27 cellular contexts compared by ENCODE assay signal in the genomic region with DNA sequence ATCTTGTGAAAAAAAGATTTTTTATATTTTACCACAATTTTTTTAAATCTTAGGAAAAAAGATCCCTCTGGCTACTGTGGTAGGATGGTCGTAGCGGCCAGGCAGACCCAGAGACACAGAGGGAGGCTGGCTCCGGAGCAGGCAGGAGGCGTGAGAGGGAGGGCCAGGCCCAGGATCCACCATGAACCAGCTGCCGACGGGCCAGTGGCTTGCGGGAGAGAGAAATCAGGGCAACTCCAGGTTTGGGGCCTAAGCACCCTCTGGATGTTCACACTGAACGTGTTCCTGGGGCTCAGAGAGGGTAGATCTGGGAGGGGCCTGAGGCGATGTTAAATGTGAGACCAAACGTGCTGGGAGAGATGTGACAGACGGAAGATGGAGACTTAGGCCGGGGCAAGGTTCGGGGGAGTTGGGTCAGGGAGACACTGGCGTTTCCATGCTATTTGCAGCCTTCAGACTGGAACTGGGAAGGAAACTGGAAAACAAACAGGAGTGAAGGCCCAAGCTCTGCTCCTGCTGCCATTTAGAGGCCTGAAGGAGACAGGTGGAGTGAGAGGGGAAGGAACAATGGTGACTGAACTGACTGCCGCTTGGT. TPM values are rescaled to one million over a fixed set of nuclear protein-coding genes. Genes with fewer than 3 reads are reported as not detected.
DNase-seq lines count a peak whose midpoint lies in the region; ATAC-seq, FAIRE-seq and TF ChIP-seq lines count a peak whose summit lies in the region.
"Had no signal": no experiment of that assay in that cellular context is flagged by ENCODE, and none has a peak within 500 bp of the region (broad histone marks: within the 10 kb centered on the region; RNA-seq: fewer than 3 reads in every experiment).

No MANE protein-coding gene starts in this region.

- H4K20me1 ChIP-seq in K562 (replicated peaks; ENCODE audit: control insufficient read depth, insufficient read depth, low read length) = no peaks in the 10 kb centered on the region

- no peak for FAIRE-seq in K562 (lab: Jason Lieb, UNC)
- FAIRE-seq in small intestine (lab: Jason Lieb, UNC) = no peak
- FAIRE-seq: TTC549 had no signal

- POLR2A ChIA-PET in CD4-positive, alpha-beta T cell (lab: Charles Lee) = no interaction called here
- POLR2A ChIA-PET in K562 (lab: Yijun Ruan, JAX) = interaction anchor here (1.9 kb wide), 1 partner anchor 18 kb away, joined by 5 read pairs; no protein-coding TSS in a partner anchor

- TF ChIP-seq POLR2A in K562 (conservative IDR thresholded peaks at IDR 0.05) = no peak

- no peak overlapping the region for H3K27ac ChIP-seq in CD4-positive, alpha-beta T cell (ENCODE audit: low read depth, low read length)
- H3K27ac ChIP-seq in K562 (ENCODE audit: extremely low read depth, low read depth, low read length) = no peak overlapping the region; the same call in 2 of the 3 replicates
- peak overlapping the region in 1 of 2 donors; percentile 33 for H3K27ac ChIP-seq in small intestine (ENCODE audit: low read depth in 1 of 2, low read length in 1 of 2)
- H3K27ac ChIP-seq: esophagus squamous epithelium, SJSA1 had no signal

- no TSS peak for BruUV-seq in K562 (replicated peaks; lab: Mats Ljungman, UMichigan)

- H3K4me2 ChIP-seq in K562 (ENCODE audit: insufficient read depth, low read length) = no peak overlapping the region

- DNase-seq in CD4-positive, alpha-beta T cell = no peak
- DNase-seq in K562 (ENCODE audit: extremely low read depth in 1 of 4, low spot score in 3 of 4) (no peak), mucosa of descending colon (peak in 2 of 3 donors; percentile 37 to 47), small intestine (peak; percentile 30), cardiac septum (ENCODE audit: low spot score) (no peak), NCI-H2107 treated with DMSO at 0.1 percent for 48 hours (lab: John Stamatoyannopoulos, UW; ENCODE audit: unreplicated experiment) (no peak), SW480 (ENCODE audit: low spot score) (no peak), COLO829 (ENCODE audit: low spot score) (no peak)
- DNase-seq: activated CD4-positive, alpha-beta memory T cell treated with anti-CD3 and anti-CD28 coated beads, Interleukin-2, amount 10 ng/mL, durations not matched to agents 7 days and 5 days; activated CD4-positive, CD25-positive, alpha-beta regulatory T cell treated with anti-CD3 and anti-CD28 coated beads, Interleukin-2, amount 50 U/mL, for 72 hours; activated CD8-positive, alpha-beta memory T cell treated with anti-CD3 and anti-CD28 coated beads, Interleukin-2, amount 50 U/mL, for 48 hours; activated naive CD8-positive, alpha-beta T cell treated with anti-CD3 and anti-CD28 coated beads for 36 hours; esophagus squamous epithelium; foreskin melanocyte; left cardiac atrium; NCI-H187; occipital lobe; RPMI8226; stimulated activated CD4-positive, alpha-beta T cell treated with anti-CD3 and anti-CD28 coated beads, Interleukin-1b, Interleukin-23, amount 100 ng/mL, for 48 hours; stimulated activated CD8-positive, alpha-beta memory T cell treated with anti-CD3 and anti-CD28 coated beads, Interleukin-4, amount 100 ng/mL, for 48 hours had no signal

- ATAC-seq in CD4-positive, alpha-beta T cell (ENCODE audit: poor library complexity) = no peak
- ATAC-seq in K562 = no peak
- no peak for ATAC-seq in mucosa of descending colon
- ATAC-seq: left cardiac atrium had no signal

- H3K27me3 Mint-ChIP-seq in CD4-positive, alpha-beta T cell = no peaks in the 10 kb centered on the region
- H3K27me3 Mint-ChIP-seq: activated CD4-positive, alpha-beta memory T cell treated with anti-CD3 and anti-CD28 coated beads, Interleukin-2, amount 10 ng/mL, durations not matched to agents 7 days and 5 days; activated naive CD8-positive, alpha-beta T cell treated with anti-CD3 and anti-CD28 coated beads for 36 hours had no signal

- no peak for TF ChIP-seq CTCF in CD4-positive, alpha-beta T cell (IDR thresholded peaks at IDR 0.05)
- no peak for TF ChIP-seq CTCF in K562 (IDR thresholded peaks at IDR 0.05 in 2 of 3, conservative IDR thresholded peaks at IDR 0.05 in 1 of 3; ENCODE audit: insufficient read depth in 2 of 3, low read depth in 1 of 3, low read length in 3 of 3)
- no peak for TF ChIP-seq CTCF in mucosa of descending colon (IDR thresholded peaks at IDR 0.05)

- CTCF ChIA-PET in CD4-positive, alpha-beta T cell (lab: Charles Lee) = no interaction called here
- CTCF ChIA-PET in K562 (lab: Yijun Ruan, JAX; ENCODE audit: low intra/inter-chr PET ratio) = no interaction called here

- peaks cover 18% of the 10 kb centered on the region for H3K4me1 Mint-ChIP-seq in CD4-positive, alpha-beta T cell (ENCODE audit: low read depth)

- no peaks in the 10 kb centered on the region for H3K36me3 ChIP-seq in K562 (ENCODE audit: control insufficient read depth, insufficient read depth, low read length)
- no peaks in the 10 kb centered on the region for H3K36me3 ChIP-seq in mucosa of descending colon (ENCODE audit: low read depth)
- no peaks in the 10 kb centered on the region for H3K36me3 ChIP-seq in small intestine (ENCODE audit: control insufficient read depth in 2 of 2, insufficient read depth in 2 of 2, low read length in 2 of 2)
- H3K36me3 ChIP-seq: esophagus squamous epithelium, SJSA1 had no signal

- in situ Hi-C loops in K562 (cut with MboI) = no loop called here

- H3K36me3 Mint-ChIP-seq in CD4-positive, alpha-beta T cell (ENCODE audit: low read depth) = peaks cover 5% of the 10 kb centered on the region
- H3K36me3 Mint-ChIP-seq: activated naive CD8-positive, alpha-beta T cell treated with anti-CD3 and anti-CD28 coated beads for 36 hours had no signal

- intact Hi-C loops in CD4-positive, alpha-beta T cell (cut with DNase I, micrococcal nuclease) = no loop called here
- intact Hi-C loops in K562 (cut with micrococcal nuclease) (no loop called here), mucosa of descending colon (cut with DNase I, micrococcal nuclease) (no loop called here), cardiac septum (cut with DNase I) (no loop called here)

- H3K9me1 ChIP-seq in K562 (ENCODE audit: control insufficient read depth, insufficient read depth, low read length) = no peaks in the 10 kb centered on the region

- peak overlapping the region in 1 of 2 experiments; percentile 39; a peak in 1 of 4 replicates for H3K9ac ChIP-seq in K562 (ENCODE audit: insufficient read depth in 1 of 2, low read depth in 2 of 2, low read length in 2 of 2)

- no peaks in the 10 kb centered on the region for H3K9me3 ChIP-seq in CD4-positive, alpha-beta T cell (ENCODE audit: control insufficient read depth, low read length)
- H3K9me3 ChIP-seq in K562 (replicated peaks; ENCODE audit: control insufficient read depth, insufficient read depth, low read depth, low read length) (no peaks in the 10 kb centered on the region), mucosa of descending colon (no peaks in the 10 kb centered on the region), small intestine (ENCODE audit: control insufficient read depth, low read depth) (no peaks in the 10 kb centered on the region)
- H3K9me3 ChIP-seq: esophagus squamous epithelium, SJSA1, upper lobe of left lung had no signal

- no peak for TF ChIP-seq EP300 in K562 (IDR thresholded peaks at IDR 0.05; ENCODE audit: low read length)

- TF ChIP-seq RAD21 in K562 (CRISPR knock-in tag; conservative IDR thresholded peaks at IDR 0.05 in 1 of 2, IDR thresholded peaks at IDR 0.05 in 1 of 2) = no peak

- H3K27me3 ChIP-seq in CD4-positive, alpha-beta T cell (ENCODE audit: control insufficient read depth, insufficient read depth, low read length) = no peaks in the 10 kb centered on the region
- H3K27me3 ChIP-seq in K562 (ENCODE audit: control insufficient read depth in 2 of 2, insufficient read depth in 2 of 2, low read length in 2 of 2) (no peaks in the 10 kb centered on the region), small intestine (ENCODE audit: control insufficient read depth in 2 of 2, insufficient read depth in 2 of 2, low read length in 2 of 2) (no peaks in the 10 kb centered on the region)
- H3K27me3 ChIP-seq: esophagus squamous epithelium, SJSA1, upper lobe of left lung had no signal

- H3K4me3 ChIP-seq in K562 = no peak overlapping the region
- H3K4me3 ChIP-seq in mucosa of descending colon = no peak overlapping the region
- H3K4me3 ChIP-seq in small intestine (ENCODE audit: low read depth in 1 of 2, low read length in 2 of 2) = peak overlapping the region in 1 of 2 donors; percentile 68
- H3K4me3 ChIP-seq: esophagus squamous epithelium, SJSA1, upper lobe of left lung had no signal

- peak overlapping the region; percentile 47 for H3K27ac Mint-ChIP-seq in CD4-positive, alpha-beta T cell
- H3K27ac Mint-ChIP-seq: activated CD4-positive, alpha-beta memory T cell treated with anti-CD3 and anti-CD28 coated beads, Interleukin-2, amount 10 ng/mL, durations not matched to agents 7 days and 5 days; activated naive CD8-positive, alpha-beta T cell treated with anti-CD3 and anti-CD28 coated beads for 36 hours; B cell had no signal

- no peak overlapping the region for H3K4me3 Mint-ChIP-seq in CD4-positive, alpha-beta T cell
- H3K4me3 Mint-ChIP-seq: activated CD4-positive, alpha-beta memory T cell treated with anti-CD3 and anti-CD28 coated beads, Interleukin-2, amount 10 ng/mL, durations not matched to agents 7 days and 5 days; activated naive CD8-positive, alpha-beta T cell treated with anti-CD3 and anti-CD28 coated beads for 36 hours; B cell had no signal

- 78% methylated on average over 15 of the region's 15 CpGs for WGBS in K562 (ENCODE audit: insufficient coverage, low coverage, missing lambda C conversion rate)
- WGBS in small intestine, 3 donors = 74 to 84% (median 80%) methylated on average over 15 of the region's 15 CpGs

- no peaks in the 10 kb centered on the region for H3K9me3 Mint-ChIP-seq in CD4-positive, alpha-beta T cell
- H3K9me3 Mint-ChIP-seq: activated CD4-positive, alpha-beta memory T cell treated with anti-CD3 and anti-CD28 coated beads, Interleukin-2, amount 10 ng/mL, durations not matched to agents 7 days and 5 days; activated naive CD8-positive, alpha-beta T cell treated with anti-CD3 and anti-CD28 coated beads for 36 hours had no signal

- H2AFZ ChIP-seq in K562 (ENCODE audit: low read depth, low read length) = peak overlapping the region; percentile 25; the same call in 1 of the 2 replicates

- H3K4me1 ChIP-seq in K562 (replicated peaks in 1 of 2; ENCODE audit: control insufficient read depth in 2 of 2, insufficient read depth in 2 of 2, low read length in 2 of 2) (peaks cover 64 to 73% of the 10 kb centered on the region in 2 experiments), mucosa of descending colon (ENCODE audit: low read depth) (peaks cover 38% of the 10 kb centered on the region), small intestine (ENCODE audit: control insufficient read depth in 2 of 2, insufficient read depth in 1 of 2, low read depth in 1 of 2, low read length in 1 of 2) (peaks cover 3% of the 10 kb centered on the region in 2 donors)
- H3K4me1 ChIP-seq: SJSA1 had no signal

- no peaks in the 10 kb centered on the region; the same call in 1 of the 3 replicates for H3K79me2 ChIP-seq in K562 (ENCODE audit: control insufficient read depth, insufficient read depth, low read length)

RNA-seq across cellular contexts. Expression of a gene that starts 1.6 kb away (rescaled TPM):
- 10 to 100 TPM; 23.2 to 24.4 TPM for total RNA-seq in CD4-positive, alpha-beta T cell
- 21.1 and 67.2 TPM in 2 replicates for total RNA-seq in K562 (2011; cell fraction: chromatin; rRNA removed; ENCODE audit: low replicate concordance)
- 38.7 and 48.8 TPM in 2 replicates for total RNA-seq in K562 (2011; cell fraction: nucleolus; rRNA removed)
- 25.6 and 29.8 TPM in 2 replicates for total RNA-seq in K562 (2011; cell fraction: nucleoplasm; rRNA removed)
- total RNA-seq in K562 (2014; rRNA removed) = 12.6 and 17.4 TPM in 2 replicates
- total RNA-seq in K562 (2014; rRNA removed; fragmentation: Illumina TruSeq; extraction: Trizol) = 3.3 and 4.3 TPM in 2 replicates
- total RNA-seq in K562 (2015; rRNA removed; fragmentation: Illumina TruSeq; extraction: Trizol) = 8.8 and 9.2 TPM in 2 replicates
- total RNA-seq in K562 (2021) = 12.4 and 13.4 TPM in 2 replicates
- 7.7 and 10.6 TPM in 2 replicates for polyA plus RNA-seq in K562 (2011; rRNA removed)
- polyA plus RNA-seq in K562 (2011; cell fraction: cytosol; rRNA removed) = 9.8 and 17.0 TPM in 2 replicates
- polyA plus RNA-seq in K562 (2011; cell fraction: nucleus; rRNA removed) = 51.3 and 85.1 TPM in 2 replicates
- polyA plus RNA-seq in K562 (2012) = 10.0 and 15.4 TPM in 2 replicates
- polyA plus RNA-seq in K562 (2014; fragmentation: Illumina TruSeq; extraction: Trizol) = 8.7 and 9.8 TPM in 2 replicates
- under 1 TPM; 0.11 to 0.49 TPM for polyA plus RNA-seq in K562 (2014; fragmentation: Nextera tagmentation; extraction: Ambion mirVana)
- 16.0 and 18.1 TPM in 2 replicates for polyA plus RNA-seq in K562 (2014; rRNA removed)
- 10.8 and 11.9 TPM in 2 replicates for polyA minus RNA-seq in K562 (2011; rRNA and poly(A)+ RNA removed)
- 2.6 and 4.9 TPM in 2 replicates for polyA minus RNA-seq in K562 (2011; cell fraction: cytosol; rRNA and poly(A)+ RNA removed)
- 32.0 and 33.5 TPM in 2 replicates for polyA minus RNA-seq in K562 (2011; cell fraction: nucleus; rRNA and poly(A)+ RNA removed)
- 100 to 1,000 TPM in 2 of 3 donors, 10 to 100 TPM in 1; 69.7 to 197 (median 150) TPM for total RNA-seq in mucosa of descending colon
- 100 to 1,000 TPM in 2 of 3 donors, 10 to 100 TPM in 1; 57.6 to 266 (median 191) TPM for polyA plus RNA-seq in small intestine
- 2.6 TPM for total RNA-seq in cardiac septum

RNA-seq across cellular contexts. Expression of a gene that starts 40.4 kb away (rescaled TPM):
- 10 to 100 TPM; 67.0 to 69.8 TPM for total RNA-seq in CD4-positive, alpha-beta T cell
- 283 and 655 TPM in 2 replicates for total RNA-seq in K562 (2011; cell fraction: chromatin; rRNA removed; ENCODE audit: low replicate concordance)
- 463 and 540 TPM in 2 replicates for total RNA-seq in K562 (2011; cell fraction: nucleolus; rRNA removed)
- 244 and 351 TPM in 2 replicates for total RNA-seq in K562 (2011; cell fraction: nucleoplasm; rRNA removed)
- total RNA-seq in K562 (2014; rRNA removed) = 152 and 190 TPM in 2 replicates
- 60.7 and 88.3 TPM in 2 replicates for total RNA-seq in K562 (2014; rRNA removed; fragmentation: Illumina TruSeq; extraction: Trizol)
- 47.5 and 50.1 TPM in 2 replicates for total RNA-seq in K562 (2015; rRNA removed; fragmentation: Illumina TruSeq; extraction: Trizol)
- 149 and 161 TPM in 2 replicates for total RNA-seq in K562 (2021)
- 209 and 284 TPM in 2 replicates for polyA plus RNA-seq in K562 (2011; rRNA removed)
- 214 and 249 TPM in 2 replicates for polyA plus RNA-seq in K562 (2011; cell fraction: cytosol; rRNA removed)
- 1,089 and 1,150 TPM in 2 replicates for polyA plus RNA-seq in K562 (2011; cell fraction: nucleus; rRNA removed)
- polyA plus RNA-seq in K562 (2012) = 67.9 and 83.7 TPM in 2 replicates
- 135 and 145 TPM in 2 replicates for polyA plus RNA-seq in K562 (2014; fragmentation: Illumina TruSeq; extraction: Trizol)
- 10 to 100 TPM in 1 of 2 experiments, 1 to 10 TPM in 1; 5.4 to 11.0 TPM for polyA plus RNA-seq in K562 (2014; fragmentation: Nextera tagmentation; extraction: Ambion mirVana)
- 116 and 140 TPM in 2 replicates for polyA plus RNA-seq in K562 (2014; rRNA removed)
- 191 and 192 TPM in 2 replicates for polyA minus RNA-seq in K562 (2011; rRNA and poly(A)+ RNA removed)
- 144 and 183 TPM in 2 replicates for polyA minus RNA-seq in K562 (2011; cell fraction: cytosol; rRNA and poly(A)+ RNA removed)
- polyA minus RNA-seq in K562 (2011; cell fraction: nucleus; rRNA and poly(A)+ RNA removed) = 158 and 240 TPM in 2 replicates
- total RNA-seq in mucosa of descending colon = 100 to 1,000 TPM in 1 of 3 donors, 10 to 100 TPM in 2; 38.2 to 113 (median 66.5) TPM
- polyA plus RNA-seq in small intestine = 10 to 100 TPM in 1 of 3 donors, 1 to 10 TPM in 2; 7.8 to 16.3 (median 8.8) TPM
- 10.1 TPM for total RNA-seq in cardiac septum

RNA-seq across cellular contexts. Expression of a gene that starts 50.0 kb away (rescaled TPM):
- total RNA-seq in CD4-positive, alpha-beta T cell = 1 to 10 TPM; 4.4 to 5.1 TPM
- total RNA-seq in K562 (2011; cell fraction: chromatin; rRNA removed; ENCODE audit: low replicate concordance) = 0.12 TPM in 1 of 2 replicates, not detected in the other
- total RNA-seq in K562 (2011; cell fraction: nucleolus; rRNA removed) = not detected in 2 replicates
- total RNA-seq in K562 (2011; cell fraction: nucleoplasm; rRNA removed) = not detected in 2 replicates
- total RNA-seq in K562 (2014; rRNA removed) = not detected in 2 replicates
- not detected in 2 replicates for total RNA-seq in K562 (2014; rRNA removed; fragmentation: Illumina TruSeq; extraction: Trizol)
- not detected in 2 replicates for total RNA-seq in K562 (2015; rRNA removed; fragmentation: Illumina TruSeq; extraction: Trizol)
- 0.02 TPM in 1 of 2 replicates, not detected in the other for total RNA-seq in K562 (2021)
- not detected in 2 replicates for polyA plus RNA-seq in K562 (2011; rRNA removed)
- polyA plus RNA-seq in K562 (2011; cell fraction: cytosol; rRNA removed) = 0.01 TPM in 1 of 2 replicates, not detected in the other
- 0.06 and 0.18 TPM in 2 replicates for polyA plus RNA-seq in K562 (2011; cell fraction: nucleus; rRNA removed)
- polyA plus RNA-seq in K562 (2012) = 0.10 and 0.18 TPM in 2 replicates
- not detected in 2 replicates for polyA plus RNA-seq in K562 (2014; fragmentation: Illumina TruSeq; extraction: Trizol)
- under 1 TPM; 0.07 to 0.08 TPM for polyA plus RNA-seq in K562 (2014; fragmentation: Nextera tagmentation; extraction: Ambion mirVana)
- not detected in 2 replicates for polyA plus RNA-seq in K562 (2014; rRNA removed)
- not detected in 2 replicates for polyA minus RNA-seq in K562 (2011; rRNA and poly(A)+ RNA removed)
- polyA minus RNA-seq in K562 (2011; cell fraction: cytosol; rRNA and poly(A)+ RNA removed) = not detected in 2 replicates
- not detected in 2 replicates for polyA minus RNA-seq in K562 (2011; cell fraction: nucleus; rRNA and poly(A)+ RNA removed)
- total RNA-seq in mucosa of descending colon = 1 to 10 TPM in 2 of 3 donors, under 1 TPM in 1; 0.73 to 1.7 (median 1.5) TPM
- polyA plus RNA-seq in small intestine = under 1 TPM; 0.19 to 0.89 (median 0.81) TPM
- 0.22 TPM for total RNA-seq in cardiac septum
- total RNA-seq: A673, myocyte, pulmonary artery endothelial cell, SJSA1 had no signal

Comparison
In these comparisons a context has a peak if more than half of its experiments do, and no peak if none do; other contexts are left out.
1. DNase-seq: peak in mucosa of descending colon (2 of 3) and small intestine (single experiment); none in CD4-positive, alpha-beta T cell (0 of 10), K562 (0 of 4), cardiac septum (single experiment), NCI-H2107 treated with DMSO at 0.1 percent for 48 hours (single experiment), SW480 (single experiment) and COLO829 (single experiment).